Comparison of ENCODE assay signal across 8 cellular contexts in genomic region chr21:33968082-33968997, GRCh38. TPM values are rescaled to one million over a fixed set of nuclear protein-coding genes. Genes with fewer than 3 reads are reported as not detected.
DNase-seq lines count a peak whose midpoint lies in the region; ATAC-seq and TF ChIP-seq lines count a peak whose summit lies in the region.

No MANE protein-coding gene starts in this region.

- H3K4me3 ChIP-seq in A673 (ENCODE audit: low read depth, low read length, poor library complexity, severe bottlenecking) (peak overlapping the region; percentile 10), fibroblast of mammary gland (ENCODE audit: control insufficient read depth, low read depth, low read length) (no peak overlapping the region), osteoblast (ENCODE audit: insufficient read depth, low read length) (no peak overlapping the region)

- in situ Hi-C loops in SK-MEL-5 (cut with HindIII; ENCODE audit: low pct_unique_long_range_greater_than_20kb, low sequenced_read_pairs), result no loop called here

- peak overlapping the region; percentile 75 for H3K4me2 ChIP-seq in osteoblast (ENCODE audit: insufficient read depth, low read length)

- CTCF ChIA-PET in A673 (lab: Charles Lee), result interaction anchor here (0.6 kb wide), 1 partner anchor 20 kb away, joined by 3 read pairs; no protein-coding TSS in a partner anchor

- H2AFZ ChIP-seq in osteoblast (ENCODE audit: low read length), result peak overlapping the region; percentile 50

- intact Hi-C loops in A673 (cut with micrococcal nuclease; ENCODE audit: unreplicated experiment), result no loop called here

- H4K20me1 ChIP-seq in osteoblast (ENCODE audit: insufficient read depth, low read length), result no peaks in the 10 kb centered on the region

- peak overlapping the region; percentile 82 for H3K27ac ChIP-seq in A673 (ENCODE audit: low read depth, low read length, poor library complexity, severe bottlenecking)
- peak overlapping the region; percentile 83 for H3K27ac ChIP-seq in osteoblast (ENCODE audit: low read depth, low read length)

- H3K36me3 ChIP-seq in A673 (ENCODE audit: insufficient read depth, low read length, poor library complexity, severe bottlenecking) (no peaks in the 10 kb centered on the region), osteoblast (ENCODE audit: insufficient read depth, low read length) (no peaks in the 10 kb centered on the region)

- no peak for TF ChIP-seq CTCF in A673 (conservative IDR thresholded peaks at IDR 0.05; ENCODE audit: low read depth, low read length)
- TF ChIP-seq CTCF in fibroblast of mammary gland (conservative IDR thresholded peaks at IDR 0.05; ENCODE audit: control insufficient read depth, insufficient read depth, low read depth, low read length), result no peak
- TF ChIP-seq CTCF in osteoblast (IDR thresholded peaks at IDR 0.05; ENCODE audit: extremely low read depth, low read depth, low read length), result no peak

- DNase-seq in A673 (ENCODE audit: low spot score) (peak; percentile 96), SK-MEL-5 (ENCODE audit: low read depth, low spot score) (peak; percentile 61), fibroblast of mammary gland (ENCODE audit: low read depth) (peak; percentile 78), osteoblast (ENCODE audit: insufficient read length, low spot score, missing footprints) (peak; percentile 92)

- BruUV-seq in A673 (replicated peaks; lab: Mats Ljungman, UMichigan), result no TSS peak

- H3K9me3 ChIP-seq in A673 (ENCODE audit: low read depth, low read length, poor library complexity, severe bottlenecking) (no peaks in the 10 kb centered on the region), osteoblast (ENCODE audit: low read depth, low read length) (no peaks in the 10 kb centered on the region)

- ATAC-seq in GM21381 (IDR thresholded peaks at IDR 0.05; ENCODE audit: unreplicated experiment) (peak; percentile 64), HG03196 (IDR thresholded peaks at IDR 0.05; ENCODE audit: unreplicated experiment) (no peak), HG02571 (IDR thresholded peaks at IDR 0.05; ENCODE audit: unreplicated experiment) (no peak), HG03159 (IDR thresholded peaks at IDR 0.05; ENCODE audit: unreplicated experiment) (no peak)

- H3K4me1 ChIP-seq in A673 (ENCODE audit: insufficient read depth, low read length, poor library complexity, severe bottlenecking) (peaks cover 18% of the 10 kb centered on the region), osteoblast (ENCODE audit: insufficient read depth, low read length) (peaks cover 48% of the 10 kb centered on the region)

- H3K27me3 ChIP-seq in A673 (replicated peaks; ENCODE audit: insufficient read depth, low read depth, low read length, poor library complexity) (no peaks in the 10 kb centered on the region), osteoblast (ENCODE audit: insufficient read depth, low read length) (no peaks in the 10 kb centered on the region)

- H3K79me2 ChIP-seq in osteoblast (ENCODE audit: insufficient read depth, low read length), result no peaks in the 10 kb centered on the region

- POLR2A ChIA-PET in A673 (lab: Charles Lee; ENCODE audit: low non-redundant PET), result no interaction called here

RNA-seq across cellular contexts. Expression of gene ATP5PO, which starts 52.7 kb away (rescaled TPM):
- total RNA-seq in A673 (2021), result 254 and 255 TPM in 2 replicates
- total RNA-seq in SK-MEL-5 (2014; rRNA removed; shearing (Covaris generic)), result 248 and 278 TPM in 2 replicates
- polyA plus RNA-seq in SK-MEL-5 (2015; cell fraction: cytosol; rRNA removed), result 174 and 222 TPM in 2 replicates
- 47.2 and 59.7 TPM in 2 replicates for polyA plus RNA-seq in SK-MEL-5 (2015; cell fraction: nucleus; rRNA removed)
- 115 and 128 TPM in 2 replicates for total RNA-seq in osteoblast
